ENCODE assay signal across 8 cellular contexts in the genomic region with DNA sequence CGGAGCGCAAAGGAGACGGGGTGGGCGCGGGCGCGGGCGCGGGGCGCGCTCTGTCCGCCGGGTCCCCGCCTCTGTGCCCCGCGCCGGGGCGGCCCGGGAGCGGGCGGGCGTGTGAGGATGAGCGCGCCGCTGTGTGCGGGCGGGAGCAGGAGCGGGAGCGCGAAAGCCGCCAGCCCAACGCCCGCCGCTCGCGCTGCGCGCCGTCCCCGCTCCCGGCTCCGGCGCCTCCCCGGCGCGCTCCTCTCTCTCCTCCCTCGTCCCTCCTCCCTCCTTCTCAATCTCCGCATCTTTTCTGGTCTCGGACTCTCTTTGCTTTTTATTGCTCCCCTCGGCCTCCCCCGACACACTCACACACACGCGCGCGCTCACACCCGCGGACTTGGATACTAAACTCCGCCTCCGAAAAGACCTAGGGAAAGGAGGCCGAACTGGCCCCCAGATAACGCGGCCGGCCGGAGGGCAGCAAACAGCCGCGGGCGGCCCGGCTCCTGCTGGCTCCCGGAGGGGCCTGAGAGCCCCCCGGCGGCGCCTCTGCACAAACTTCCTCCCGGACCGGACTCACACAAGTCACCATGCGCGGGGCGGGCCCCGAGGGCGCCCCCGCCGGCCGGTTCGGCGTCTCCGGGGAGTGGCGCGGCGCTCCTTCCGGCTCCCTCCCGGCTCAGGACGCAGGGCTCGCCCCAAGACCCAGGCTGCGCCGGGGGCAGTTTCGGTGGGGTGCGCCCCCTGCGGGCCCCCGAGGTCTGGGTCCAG. TPM values are rescaled to one million over a fixed set of nuclear protein-coding genes. Genes with fewer than 3 reads are reported as not detected.
A peak's percentile ranks its signal among the peaks of the same experiment; 100 is the strongest.
DNase-seq lines count a peak whose midpoint lies in the region; ATAC-seq and TF ChIP-seq lines count a peak whose summit lies in the region.

A gene with protein sequence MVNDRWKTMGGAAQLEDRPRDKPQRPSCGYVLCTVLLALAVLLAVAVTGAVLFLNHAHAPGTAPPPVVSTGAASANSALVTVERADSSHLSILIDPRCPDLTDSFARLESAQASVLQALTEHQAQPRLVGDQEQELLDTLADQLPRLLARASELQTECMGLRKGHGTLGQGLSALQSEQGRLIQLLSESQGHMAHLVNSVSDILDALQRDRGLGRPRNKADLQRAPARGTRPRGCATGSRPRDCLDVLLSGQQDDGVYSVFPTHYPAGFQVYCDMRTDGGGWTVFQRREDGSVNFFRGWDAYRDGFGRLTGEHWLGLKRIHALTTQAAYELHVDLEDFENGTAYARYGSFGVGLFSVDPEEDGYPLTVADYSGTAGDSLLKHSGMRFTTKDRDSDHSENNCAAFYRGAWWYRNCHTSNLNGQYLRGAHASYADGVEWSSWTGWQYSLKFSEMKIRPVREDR (minus strand): TSS at position 596 of the 753 bp plus-strand sequence. CDS start 640 bp downstream, outside the sequence.

- TF ChIP-seq CTCF in esophagus muscularis mucosa (IDR thresholded peaks at IDR 0.05) (peak; percentile 14 to 19 (median 15)), parathyroid adenoma (IDR thresholded peaks at IDR 0.05) (peak; percentile 40)

- peak within 1 kb of the TSS; percentile 99 for H3K4me2 ChIP-seq in BLaER1
- peak within 1 kb of the TSS; percentile 86 for H3K4me2 ChIP-seq in parathyroid adenoma (ENCODE audit: low read length)

- ATAC-seq in GM21528 (IDR thresholded peaks at IDR 0.05; ENCODE audit: low FRiP score, unreplicated experiment): no peak

- H2AFZ ChIP-seq in parathyroid adenoma: peak within 1 kb of the TSS; percentile 81

- H3K36me3 ChIP-seq in BLaER1 (no peaks in the 10 kb centered on the region), H7 (replicated peaks; ENCODE audit: control insufficient read depth, insufficient read depth, low read length) (no peaks in the 10 kb centered on the region), esophagus muscularis mucosa (no peaks in the 10 kb centered on the region), parathyroid adenoma (ENCODE audit: control insufficient read depth, insufficient read depth, low read length) (no peaks in the 10 kb centered on the region)

- no peak for TF ChIP-seq POLR2A in esophagus muscularis mucosa (IDR thresholded peaks at IDR 0.05; ENCODE audit: low read depth)

- H3K9me3 ChIP-seq in BLaER1 (no peaks in the 10 kb centered on the region), esophagus muscularis mucosa (no peaks in the 10 kb centered on the region), parathyroid adenoma (ENCODE audit: control insufficient read depth, low read length) (no peaks in the 10 kb centered on the region)

- H3K27ac ChIP-seq in BLaER1 (no peak within 1 kb of the TSS), esophagus muscularis mucosa (replicated peaks in 1 of 4) (no peak within 1 kb of the TSS), parathyroid adenoma (peak within 1 kb of the TSS; percentile 49)

- H3K4me3 ChIP-seq in BLaER1: peak within 1 kb of the TSS; percentile 70
- H3K4me3 ChIP-seq in H7 (ENCODE audit: insufficient read depth, low read depth, low read length): peak within 1 kb of the TSS; percentile 63
- H3K4me3 ChIP-seq in esophagus muscularis mucosa: peak within 1 kb of the TSS; percentile 52 to 63 (median 57)
- peak within 1 kb of the TSS; percentile 78 for H3K4me3 ChIP-seq in parathyroid adenoma (ENCODE audit: low read depth, low read length)

- under 1% methylated on average over 38 of the region's 98 CpGs for WGBS in esophagus muscularis mucosa

- peaks cover 74% of the 10 kb centered on the region for H3K27me3 ChIP-seq in BLaER1
- peaks cover 38% of the 10 kb centered on the region for H3K27me3 ChIP-seq in H7 (ENCODE audit: control insufficient read depth, insufficient read depth, low read length)
- H3K27me3 ChIP-seq in esophagus muscularis mucosa: peaks cover 14 to 100% (median 36%) of the 10 kb centered on the region in 4 donors
- H3K27me3 ChIP-seq in parathyroid adenoma (ENCODE audit: control insufficient read depth, insufficient read depth, low read length): no peaks in the 10 kb centered on the region

- intact Hi-C loops in esophagus muscularis mucosa (cut with DNase I): no loop called here

- H3K4me1 ChIP-seq in BLaER1: peaks cover 58% of the 10 kb centered on the region
- H3K4me1 ChIP-seq in esophagus muscularis mucosa: peaks cover 19 to 71% (median 64%) of the 10 kb centered on the region in 4 donors
- H3K4me1 ChIP-seq in parathyroid adenoma: no peaks in the 10 kb centered on the region

- TF ChIP-seq EP300 in esophagus muscularis mucosa (IDR thresholded peaks at IDR 0.05): no peak

- no peaks in the 10 kb centered on the region for H3K79me2 ChIP-seq in parathyroid adenoma

- H3K9ac ChIP-seq in BLaER1: peak within 1 kb of the TSS; percentile 62
- H3K9ac ChIP-seq in parathyroid adenoma: no peak within 1 kb of the TSS

- peak; percentile 93 for DNase-seq in H7
- peak; percentile 37 to 68 for DNase-seq in SW 1271 (lab: John Stamatoyannopoulos, UW)
- DNase-seq in esophagus muscularis mucosa (ENCODE audit: extremely low spot score): no peak
- DNase-seq in activated gamma-delta T cell (lab: John Stamatoyannopoulos, UW): no peak
- DNase-seq in Ammon's horn (ENCODE audit: low spot score): no peak

- peaks cover 56% of the 10 kb centered on the region for H4K20me1 ChIP-seq in BLaER1

RNA-seq across cellular contexts. Expression of the gene that starts here (rescaled TPM):
- 6.1 and 6.2 TPM in 2 replicates for total RNA-seq in H7 (2014; rRNA removed; shearing (Covaris generic))
- under 1 TPM in 3 of 4 donors, not detected in 1; 0.40 to 0.83 (median 0.42) TPM for total RNA-seq in esophagus muscularis mucosa

Comparison
In these comparisons a context has a peak if more than half of its experiments do, and no peak if none do; other contexts are left out.
1. DNase-seq: peak in H7 (single experiment) and SW 1271 (2 of 2); none in esophagus muscularis mucosa (single experiment), activated gamma-delta T cell (single experiment) and Ammon's horn (single experiment).
2. Peak in every context shown above with its lines, with median percentiles within 50 percentile points of each other: H3K4me3 ChIP-seq.